In genomic region chr9:15307523-15307841, GRCh38 we compare ENCODE assay signal across 2 cellular contexts.
A peak's percentile ranks its signal among the peaks of the same experiment; 100 is the strongest.
TF ChIP-seq lines count a peak whose summit lies in the region.

No MANE protein-coding gene starts in this region.

TF ChIP-seq in WTC11, 78 proteins besides CTCF, POLR2A, EP300 and RAD21 (continued from another document):
- TF ChIP-seq PRDM15 (CRISPR knock-in tag; IDR thresholded peaks at IDR 0.05) (peak; percentile 26; the same call in 1 of the 2 replicates), PRRX2 (CRISPR knock-in tag; IDR thresholded peaks at IDR 0.05) (no peak), MAX (CRISPR knock-in tag; IDR thresholded peaks at IDR 0.05) (peak; percentile 11; the same call in 1 of the 2 replicates)
TF ChIP-seq in WTC11: peak in this region for 3.

TF ChIP-seq in HepG2, 621 proteins besides CTCF, POLR2A, EP300 and RAD21 (continued from another document and continues in another):
- TF ChIP-seq TBL1XR1 (IDR thresholded peaks at IDR 0.05; ENCODE audit: borderline replicate concordance, low read length, partially characterized antibody), result no peak
- TF ChIP-seq ATF3 (CRISPR knock-in tag; IDR thresholded peaks at IDR 0.05), result no peak
- TF ChIP-seq CEBPB (IDR thresholded peaks at IDR 0.05; ENCODE audit: borderline replicate concordance, low read depth, low read length), result no peak
- no peak for TF ChIP-seq ZNF33B (CRISPR knock-in tag; IDR thresholded peaks at IDR 0.05)
- no peak for TF ChIP-seq ZNF776 (CRISPR knock-in tag; IDR thresholded peaks at IDR 0.05)
- TF ChIP-seq PAWR (CRISPR knock-in tag; IDR thresholded peaks at IDR 0.05; ENCODE audit: borderline replicate concordance), result 0 out of 2 replicates have a peak, but pooled peaks have one; percentile 11
- TF ChIP-seq ZNF597 (CRISPR knock-in tag; IDR thresholded peaks at IDR 0.05), result no peak
- TF ChIP-seq ZNF749 (CRISPR knock-in tag; IDR thresholded peaks at IDR 0.05; ENCODE audit: borderline replicate concordance), result 0 out of 2 replicates have a peak, but pooled peaks have one; percentile 17
- no peak for TF ChIP-seq FOXA1 (IDR thresholded peaks at IDR 0.05)
- no peak for TF ChIP-seq FOXA1 (CRISPR knock-in tag; IDR thresholded peaks at IDR 0.05)
- TF ChIP-seq SOX13 (IDR thresholded peaks at IDR 0.05), result no peak
- 0 out of 4 replicates have a peak, but pooled peaks of 1 of the 2 experiments have one; percentile 42 for TF ChIP-seq SOX13 (CRISPR knock-in tag; conservative IDR thresholded peaks at IDR 0.05 in 1 of 2, IDR thresholded peaks at IDR 0.05 in 1 of 2)
- 0 out of 2 replicates have a peak, but pooled peaks have one; percentile 10 for TF ChIP-seq ZNF12 (CRISPR knock-in tag; IDR thresholded peaks at IDR 0.05)
- TF ChIP-seq ZNF329 (CRISPR knock-in tag; IDR thresholded peaks at IDR 0.05; ENCODE audit: low read depth), result no peak
- TF ChIP-seq ZNF552 (CRISPR knock-in tag; IDR thresholded peaks at IDR 0.05; ENCODE audit: borderline replicate concordance), result 0 out of 2 replicates have a peak, but pooled peaks have one; percentile 35
- TF ChIP-seq REPIN1 (CRISPR knock-in tag; IDR thresholded peaks at IDR 0.05; ENCODE audit: borderline replicate concordance, low read depth), result no peak
- TF ChIP-seq HIC2 (CRISPR knock-in tag; IDR thresholded peaks at IDR 0.05; ENCODE audit: low read depth), result no peak
- TF ChIP-seq BRF2 (CRISPR knock-in tag; IDR thresholded peaks at IDR 0.05), result no peak
- no peak for TF ChIP-seq CENPT (CRISPR knock-in tag; IDR thresholded peaks at IDR 0.05; ENCODE audit: low read depth)
- no peak; the same call in 1 of the 2 replicates for TF ChIP-seq NFKB2 (CRISPR knock-in tag; IDR thresholded peaks at IDR 0.05; ENCODE audit: borderline replicate concordance)
- no peak for TF ChIP-seq ZNF562 (CRISPR knock-in tag; IDR thresholded peaks at IDR 0.05; ENCODE audit: borderline replicate concordance)
- 0 out of 2 replicates have a peak, but pooled peaks have one; percentile 1 for TF ChIP-seq HOMEZ (CRISPR knock-in tag; IDR thresholded peaks at IDR 0.05; ENCODE audit: low read depth)
- TF ChIP-seq SALL1 (CRISPR knock-in tag; IDR thresholded peaks at IDR 0.05), result 0 out of 2 replicates have a peak, but pooled peaks have one; percentile 23
- peak; percentile 75 for TF ChIP-seq NR2F6 (IDR thresholded peaks at IDR 0.05)
- TF ChIP-seq NR2F6 (CRISPR knock-in tag; IDR thresholded peaks at IDR 0.05), result peak; percentile 71
- no peak for TF ChIP-seq ELF3 (CRISPR knock-in tag; IDR thresholded peaks at IDR 0.05)
- peak; percentile 19; the same call in 1 of the 2 replicates for TF ChIP-seq ZNF788 (CRISPR knock-in tag; IDR thresholded peaks at IDR 0.05; ENCODE audit: borderline replicate concordance)
- TF ChIP-seq ZNF124 (CRISPR knock-in tag; IDR thresholded peaks at IDR 0.05), result 0 out of 2 replicates have a peak, but pooled peaks have one; percentile 6
- no peak for TF ChIP-seq SP2 (CRISPR knock-in tag; IDR thresholded peaks at IDR 0.05)
- peak; percentile 30; the same call in 1 of the 2 replicates for TF ChIP-seq ZNF362 (CRISPR knock-in tag; IDR thresholded peaks at IDR 0.05; ENCODE audit: borderline replicate concordance)
- TF ChIP-seq EED (CRISPR knock-in tag; IDR thresholded peaks at IDR 0.05), result 0 out of 2 replicates have a peak, but pooled peaks have one; percentile 47
- TF ChIP-seq GPBP1L1 (CRISPR knock-in tag; IDR thresholded peaks at IDR 0.05), result no peak
- TF ChIP-seq NR2F1 (CRISPR knock-in tag; IDR thresholded peaks at IDR 0.05), result peak in 1 of 2 experiments; percentile 37; a peak in 2 of 4 replicates
- TF ChIP-seq MNT (IDR thresholded peaks at IDR 0.05), result no peak
- TF ChIP-seq ZHX1 (CRISPR knock-in tag; IDR thresholded peaks at IDR 0.05; ENCODE audit: low read depth), result 0 out of 2 replicates have a peak, but pooled peaks have one; percentile 18
- 0 out of 2 replicates have a peak, but pooled peaks have one; percentile 9 for TF ChIP-seq DMAP1 (CRISPR knock-in tag; IDR thresholded peaks at IDR 0.05)
- peak; percentile 2; the same call in 1 of the 2 replicates for TF ChIP-seq ZNF296 (CRISPR knock-in tag; conservative IDR thresholded peaks at IDR 0.05)
- no peak for TF ChIP-seq ZBTB3 (CRISPR knock-in tag; IDR thresholded peaks at IDR 0.05; ENCODE audit: borderline replicate concordance, low read depth)
- TF ChIP-seq ZZZ3 (CRISPR knock-in tag; IDR thresholded peaks at IDR 0.05; ENCODE audit: borderline replicate concordance), result no peak
- TF ChIP-seq GRHL1 (CRISPR knock-in tag; conservative IDR thresholded peaks at IDR 0.05), result no peak
- no peak for TF ChIP-seq GATA4 (IDR thresholded peaks at IDR 0.05; ENCODE audit: borderline replicate concordance, low read depth)
- peak; percentile 85; the same call in 1 of the 2 replicates for TF ChIP-seq RXRA (CRISPR knock-in tag; IDR thresholded peaks at IDR 0.05)
- TF ChIP-seq CBX2 (IDR thresholded peaks at IDR 0.05; ENCODE audit: low read depth, low read length), result no peak
- TF ChIP-seq CBX2 (CRISPR knock-in tag; IDR thresholded peaks at IDR 0.05; ENCODE audit: low read depth), result no peak
- peak; percentile 57; the same call in 1 of the 2 replicates for TF ChIP-seq ZFX (CRISPR knock-in tag; IDR thresholded peaks at IDR 0.05; ENCODE audit: low read depth)
